7 cellular contexts compared by ENCODE assay signal in genomic region chr9:23447944-23448343, GRCh38.
"Had no signal": no experiment of that assay in that cellular context is flagged by ENCODE, and none has a peak within 500 bp of the region (broad histone marks: within the 10 kb centered on the region; RNA-seq: fewer than 3 reads in every experiment).

No MANE protein-coding gene starts in this region.

- H3K27ac Mint-ChIP-seq: IgD-negative memory B cell had no signal

- H3K4me3 ChIP-seq: K562 had no signal

- H3K27me3 Mint-ChIP-seq: IgD-negative memory B cell had no signal

- H3K4me1 Mint-ChIP-seq: IgD-negative memory B cell had no signal

- H3K4me3 Mint-ChIP-seq: IgD-negative memory B cell had no signal

- ATAC-seq: HepG2, K562 had no signal

- H3K27ac ChIP-seq: HL-60 had no signal

- DNase-seq: IMR-90, KBM-7, KG1 had no signal
